In the genomic region with DNA sequence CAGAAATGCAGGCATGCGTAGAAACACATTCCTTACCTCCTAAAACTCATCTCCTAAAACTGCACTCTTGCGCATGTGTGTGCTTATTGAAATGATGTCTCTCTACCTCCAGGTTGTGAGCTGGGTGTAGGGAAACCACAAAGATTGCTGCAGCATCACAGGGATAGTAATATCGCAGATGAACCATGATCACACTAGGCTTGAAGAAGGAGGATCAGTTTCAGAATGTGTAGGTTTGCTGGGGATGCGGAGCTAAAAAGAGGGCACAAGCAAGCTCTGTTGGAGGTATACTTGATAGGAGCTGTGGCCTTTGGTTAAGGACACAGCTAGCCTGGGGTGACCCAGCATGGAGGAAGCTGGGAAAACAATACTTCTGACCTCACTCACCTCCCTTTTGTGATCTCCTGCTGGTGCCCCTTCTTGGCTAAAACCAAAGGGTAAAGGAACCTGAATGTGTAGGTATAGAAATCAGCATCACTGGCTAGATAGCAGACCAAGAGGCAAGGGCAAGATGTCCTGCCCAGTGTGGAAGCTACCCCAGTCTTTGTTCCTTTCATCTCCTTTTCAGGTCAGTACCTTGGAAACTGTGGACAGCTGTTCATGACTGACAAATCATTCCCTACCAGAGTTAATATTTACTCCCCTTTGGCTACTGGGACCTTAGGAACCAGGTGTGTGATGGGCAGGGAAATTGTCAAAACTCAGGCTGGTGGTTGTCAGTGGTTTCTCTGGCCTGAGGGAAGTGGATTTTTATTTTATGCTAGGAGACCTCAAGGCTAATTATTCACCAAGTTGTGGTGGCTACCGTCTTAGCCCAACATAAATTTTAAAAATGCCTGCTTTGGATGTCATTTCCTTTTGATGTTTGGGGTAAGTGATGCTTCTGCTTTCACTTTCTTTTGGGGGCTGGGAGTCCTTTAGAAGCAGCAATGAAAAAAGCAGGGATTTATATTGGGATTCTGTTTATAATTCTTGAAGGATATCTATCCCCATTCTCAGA, we compare ENCODE assay signal across 9 cellular contexts.
DNase-seq lines count a peak whose midpoint lies in the region; ATAC-seq and TF ChIP-seq lines count a peak whose summit lies in the region.
"Had no signal": no experiment of that assay in that cellular context is flagged by ENCODE, and none has a peak within 500 bp of the region (broad histone marks: within the 10 kb centered on the region; RNA-seq: fewer than 3 reads in every experiment).

No MANE protein-coding gene starts in this region.

- peaks cover 4% of the 10 kb centered on the region for H3K27me3 Mint-ChIP-seq in activated CD4-positive, alpha-beta T cell treated with anti-CD3 and anti-CD28 coated beads for 36 hours

- CTCF ChIA-PET in activated CD4-positive, alpha-beta T cell treated with anti-CD3 and anti-CD28 coated beads for 36 hours (lab: Charles Lee) = interaction anchor here (0.6 to 0.7 kb wide), 2 partner anchors 74 to 94 kb away, joined by 3 read pairs; no protein-coding TSS in a partner anchor
- CTCF ChIA-PET in RWPE1 (lab: Yijun Ruan, JAX) = interaction anchor here (0.6 kb wide), 1 partner anchor 33 kb away, joined by 3 read pairs; no protein-coding TSS in a partner anchor

- H3K27me3 ChIP-seq in sigmoid colon = no peaks in the 10 kb centered on the region
- H3K27me3 ChIP-seq in GM23248 (replicated peaks; ENCODE audit: insufficient read depth) = no peaks in the 10 kb centered on the region

- in situ Hi-C loops in GM23248 (cut with MboI) = no loop called here

- TF ChIP-seq EP300 in sigmoid colon (IDR thresholded peaks at IDR 0.05) = no peak

- H3K36me3 Mint-ChIP-seq in activated CD4-positive, alpha-beta T cell treated with anti-CD3 and anti-CD28 coated beads for 36 hours (ENCODE audit: low read depth) = peaks cover 11% of the 10 kb centered on the region

- H3K9me3 ChIP-seq in sigmoid colon (no peaks in the 10 kb centered on the region), GM23248 (ENCODE audit: low read depth) (no peaks in the 10 kb centered on the region)

- H3K4me1 Mint-ChIP-seq in activated CD4-positive, alpha-beta T cell treated with anti-CD3 and anti-CD28 coated beads for 36 hours = peaks cover 59% of the 10 kb centered on the region

- TF ChIP-seq CTCF in sigmoid colon (IDR thresholded peaks at IDR 0.05) = no peak
- no peak for TF ChIP-seq CTCF in RWPE1 (conservative IDR thresholded peaks at IDR 0.05; ENCODE audit: low read depth)

- ATAC-seq in activated CD4-positive, alpha-beta T cell treated with anti-CD3 and anti-CD28 coated beads for 36 hours = peak; percentile 79
- ATAC-seq in HG02885 (IDR thresholded peaks at IDR 0.05; ENCODE audit: poor library complexity, unreplicated experiment) = peak; percentile 52

- H4K20me1 ChIP-seq in GM23248 (ENCODE audit: insufficient read depth) = no peaks in the 10 kb centered on the region

- H3K9ac ChIP-seq in GM23248 = no peak overlapping the region

- H3K27ac ChIP-seq in sigmoid colon (peak overlapping the region in 3 of 4 donors; percentile 3 to 90 (median 89)), RWPE1 (no peak overlapping the region), GM23248 (no peak overlapping the region)

- no peaks in the 10 kb centered on the region for H3K9me2 ChIP-seq in GM23248 (ENCODE audit: insufficient read depth)

- H3F3A ChIP-seq in GM23248 (ENCODE audit: insufficient read depth) = peaks cover 5% of the 10 kb centered on the region; the same call in 1 of the 2 replicates

- peaks cover 4% of the 10 kb centered on the region for H3K9me3 Mint-ChIP-seq in activated CD4-positive, alpha-beta T cell treated with anti-CD3 and anti-CD28 coated beads for 36 hours (ENCODE audit: low read depth)

- DNase-seq in activated CD4-positive, alpha-beta T cell treated with anti-CD3 and anti-CD28 coated beads for 36 hours = peak; percentile 35
- no peak for DNase-seq in activated CD4-positive, alpha-beta T cell treated with anti-CD3 and anti-CD28 coated beads for 4 hours
- DNase-seq in RPMI7951 (ENCODE audit: low read depth) = peak; percentile 36
- DNase-seq in sigmoid colon = no peak
- DNase-seq in GM19240 (ENCODE audit: insufficient read length, low spot score) = no peak
- no peak for DNase-seq in RWPE1 (ENCODE audit: low spot score)
- DNase-seq in GM23248 = no peak
- DNase-seq: left ventricle myocardium superior had no signal

- H2AFZ ChIP-seq in GM23248 = no peak overlapping the region

- H3K79me2 ChIP-seq in GM23248 (ENCODE audit: insufficient read depth) = no peaks in the 10 kb centered on the region

- WGBS in sigmoid colon, 2 donors = 77 to 79% methylated on average over 5 of the region's 5 CpGs
- WGBS in GM23248 (ENCODE audit: low coverage in 1 of 2, low lambda C conversion rate in 2 of 2, missing lambda C conversion rate in 2 of 2), 2 experiments = 94 to 98% methylated on average over 5 of the region's 5 CpGs

- H3K4me3 ChIP-seq in sigmoid colon = no peak overlapping the region
- no peak overlapping the region for H3K4me3 ChIP-seq in GM23248

- no peak overlapping the region for H3K4me3 Mint-ChIP-seq in activated CD4-positive, alpha-beta T cell treated with anti-CD3 and anti-CD28 coated beads for 36 hours

- H3K36me3 ChIP-seq in sigmoid colon (no peaks in the 10 kb centered on the region), GM23248 (ENCODE audit: low read depth) (no peaks in the 10 kb centered on the region)

- H3K4me1 ChIP-seq in sigmoid colon (peaks cover 3 to 65% (median 40%) of the 10 kb centered on the region in 4 donors), GM23248 (ENCODE audit: insufficient read depth) (peaks cover 18% of the 10 kb centered on the region)

- no peak overlapping the region for H3K4me2 ChIP-seq in GM23248 (ENCODE audit: unreplicated experiment)

- POLR2A ChIA-PET in activated CD4-positive, alpha-beta T cell treated with anti-CD3 and anti-CD28 coated beads for 36 hours (lab: Charles Lee) = interaction anchor here (0.7 to 1.1 kb wide), 2 partner anchors 28 to 40 kb away, joined by 3 to 9 read pairs; no protein-coding TSS in a partner anchor
- POLR2A ChIA-PET in RWPE1 (lab: Yijun Ruan, JAX; ENCODE audit: low non-redundant PET) = no interaction called here

- TF ChIP-seq POLR2A in sigmoid colon (IDR thresholded peaks at IDR 0.05) = no peak

- H3K27ac Mint-ChIP-seq in activated CD4-positive, alpha-beta T cell treated with anti-CD3 and anti-CD28 coated beads for 36 hours = peak overlapping the region; percentile 52

- intact Hi-C loops in activated CD4-positive, alpha-beta T cell treated with anti-CD3 and anti-CD28 coated beads for 36 hours (cut with DNase I, micrococcal nuclease) = loop anchor here (1.0 to 5.0 kb wide), 6 partner anchors 19 to 94 kb away; no protein-coding TSS in a partner anchor
- intact Hi-C loops in sigmoid colon (cut with DNase I) = loop anchor here (5.0 to 10.0 kb wide), 3 partner anchors 38 to 415 kb away; no protein-coding TSS in a partner anchor

Comparison
In these comparisons a context has a peak if more than half of its experiments do, and no peak if none do; other contexts are left out.
1. DNase-seq: peak in activated CD4-positive, alpha-beta T cell treated with anti-CD3 and anti-CD28 coated beads for 36 hours (single experiment) and RPMI7951 (single experiment); none in activated CD4-positive, alpha-beta T cell treated with anti-CD3 and anti-CD28 coated beads for 4 hours (0 of 2), sigmoid colon (single experiment), GM19240 (single experiment), RWPE1 (single experiment) and GM23248 (single experiment).
2. H3K27ac ChIP-seq: peak in sigmoid colon (3 of 4); none in RWPE1 (single experiment) and GM23248 (single experiment).